22 cellular contexts compared by ENCODE assay signal in genomic region chr2:152431370-152432098, GRCh38.
A peak's percentile ranks its signal among the peaks of the same experiment; 100 is the strongest.
DNase-seq lines count a peak whose midpoint lies in the region; ATAC-seq, FAIRE-seq and TF ChIP-seq lines count a peak whose summit lies in the region.
"Had no signal": no experiment of that assay in that cellular context is flagged by ENCODE, and none has a peak within 500 bp of the region (broad histone marks: within the 10 kb centered on the region; RNA-seq: fewer than 3 reads in every experiment).

No MANE protein-coding gene starts in this region.

- H3K4me1 ChIP-seq in kidney (ENCODE audit: control insufficient read depth in 1 of 2, insufficient read depth in 1 of 2, low read depth in 1 of 2, low read length in 2 of 2), result peaks cover 0 to 2% of the 10 kb centered on the region in 2 donors

- no peak overlapping the region for H3K9ac ChIP-seq in kidney (ENCODE audit: low read length in 2 of 2)

- POLR2A ChIA-PET in WTC11 (lab: Charles Lee), result no interaction called here

- no peaks in the 10 kb centered on the region for H3K9me3 ChIP-seq in kidney (ENCODE audit: control insufficient read depth in 1 of 2, low read length in 2 of 2)

- intact Hi-C loops in kidney (cut with DNase I) (no loop called here), lower leg skin (cut with DNase I; ENCODE audit: low total_unique reads) (no loop called here)

- no peak for TF ChIP-seq POLR2A in lower leg skin (IDR thresholded peaks at IDR 0.05)

- H3K36me3 Mint-ChIP-seq in WTC11, result no peaks in the 10 kb centered on the region
- H3K36me3 Mint-ChIP-seq: IgD-negative memory B cell had no signal

- ATAC-seq in WTC11, result no peak
- ATAC-seq: activated CD8-positive, alpha-beta T cell treated with anti-CD3 and anti-CD28 coated beads for 36 hours; activated T-cell treated with anti-CD3 and anti-CD28 coated beads, Interleukin-2, amount 50 U/mL, for 72 hours had no signal

- no peaks in the 10 kb centered on the region for H3K27me3 Mint-ChIP-seq in WTC11 (ENCODE audit: low read depth)
- H3K27me3 Mint-ChIP-seq: IgD-negative memory B cell had no signal

- FAIRE-seq in kidney (lab: Jason Lieb, UNC), result peak; percentile 19
- FAIRE-seq: GM18507, GM19239 had no signal

- no peaks in the 10 kb centered on the region for H3K36me3 ChIP-seq in kidney (ENCODE audit: control insufficient read depth in 1 of 2, insufficient read depth in 2 of 2, low read length in 2 of 2)

- H3K4me3 Mint-ChIP-seq in WTC11, result no peak overlapping the region
- H3K4me3 Mint-ChIP-seq: activated CD8-positive, alpha-beta T cell treated with anti-CD3 and anti-CD28 coated beads for 36 hours; activated T-cell treated with anti-CD3 and anti-CD28 coated beads, Interleukin-2, amount 50 U/mL, for 72 hours; endodermal cell had no signal

- TF ChIP-seq CTCF in WTC11 (IDR thresholded peaks at IDR 0.05) (no peak), kidney (IDR thresholded peaks at IDR 0.05; ENCODE audit: borderline replicate concordance, extremely low read depth, insufficient read depth) (no peak), lower leg skin (IDR thresholded peaks at IDR 0.05) (no peak), foreskin fibroblast (IDR thresholded peaks at IDR 0.05; ENCODE audit: low read depth, low read length) (no peak)

- H3K4me1 Mint-ChIP-seq in WTC11, result peaks cover 83% of the 10 kb centered on the region

- WGBS in lower leg skin, 2 donors, result 66 to 73% methylated on average over 4 of the region's 4 CpGs

- peak overlapping the region; percentile 61; the same call in 1 of the 2 replicates for H3K27ac Mint-ChIP-seq in WTC11
- H3K27ac Mint-ChIP-seq: activated CD8-positive, alpha-beta T cell treated with anti-CD3 and anti-CD28 coated beads for 36 hours; activated T-cell treated with anti-CD3 and anti-CD28 coated beads, Interleukin-2, amount 50 U/mL, for 72 hours; endodermal cell had no signal

- DNase-seq in DMS 273 (lab: John Stamatoyannopoulos, UW; ENCODE audit: unreplicated experiment) (peak; percentile 16), DMS 273 treated with DMSO at 0.1 percent for 48 hours (lab: John Stamatoyannopoulos, UW) (no peak), WTC11 (ENCODE audit: low spot score) (no peak), kidney (no peak), lower leg skin (ENCODE audit: low spot score in 2 of 2) (no peak), foreskin fibroblast (no peak)
- DNase-seq in stimulated activated naive CD4-positive, alpha-beta T cell treated with Interleukin-2 at 50 U/mL for 16 hours (lab: John Stamatoyannopoulos, UW), result no peak
- DNase-seq: activated CD8-positive, alpha-beta T cell treated with anti-CD3 and anti-CD28 coated beads for 36 hours; activated T-cell treated with anti-CD3 and anti-CD28 coated beads, Interleukin-2, amount 50 U/mL, for 72 hours; DMS79 treated with DMSO at 0.1 percent for 48 hours; endodermal cell; foreskin melanocyte; NK-92 treated with Interleukin-12 subunit alpha and Interleukin-12 subunit beta, amount 100 ng/mL, for 24 hours; stimulated activated CD4-positive, alpha-beta T cell treated with anti-CD3 and anti-CD28 coated beads, Interleukin-4, amount 100 ng/mL, for 1 hour; T-helper 1 cell had no signal

- H3K9me3 Mint-ChIP-seq in WTC11, result no peaks in the 10 kb centered on the region
- H3K9me3 Mint-ChIP-seq: activated CD8-positive, alpha-beta T cell treated with anti-CD3 and anti-CD28 coated beads for 36 hours; activated T-cell treated with anti-CD3 and anti-CD28 coated beads, Interleukin-2, amount 50 U/mL, for 72 hours; endodermal cell; IgD-negative memory B cell had no signal

- CTCF ChIA-PET in WTC11 (lab: Charles Lee), result interaction anchor here (2.8 kb wide), 1 partner anchor 204 kb away, joined by 8 read pairs; no protein-coding TSS in a partner anchor

- peak overlapping the region in 1 of 2 donors; percentile 8 for H3K27ac ChIP-seq in kidney (ENCODE audit: low read depth in 2 of 2, low read length in 2 of 2)
- peak overlapping the region; percentile 90 for H3K27ac ChIP-seq in temporal lobe (ENCODE audit: low read depth, low read length)
- H3K27ac ChIP-seq: 22Rv1, C4-2B, VCaP had no signal

- H3K4me3 ChIP-seq in kidney (ENCODE audit: low read length in 2 of 2) (no peak overlapping the region), lower leg skin (ENCODE audit: low read depth, poor library complexity, severe bottlenecking) (no peak overlapping the region), foreskin fibroblast (ENCODE audit: low read depth in 1 of 2, low read length in 2 of 2) (no peak overlapping the region)

TF ChIP-seq in WTC11, 78 proteins besides CTCF, POLR2A, EP300 and RAD21:
- TF ChIP-seq E2F1 (CRISPR knock-in tag; IDR thresholded peaks at IDR 0.05), result no peak
